28 cellular contexts compared by ENCODE assay signal in the genomic region with DNA sequence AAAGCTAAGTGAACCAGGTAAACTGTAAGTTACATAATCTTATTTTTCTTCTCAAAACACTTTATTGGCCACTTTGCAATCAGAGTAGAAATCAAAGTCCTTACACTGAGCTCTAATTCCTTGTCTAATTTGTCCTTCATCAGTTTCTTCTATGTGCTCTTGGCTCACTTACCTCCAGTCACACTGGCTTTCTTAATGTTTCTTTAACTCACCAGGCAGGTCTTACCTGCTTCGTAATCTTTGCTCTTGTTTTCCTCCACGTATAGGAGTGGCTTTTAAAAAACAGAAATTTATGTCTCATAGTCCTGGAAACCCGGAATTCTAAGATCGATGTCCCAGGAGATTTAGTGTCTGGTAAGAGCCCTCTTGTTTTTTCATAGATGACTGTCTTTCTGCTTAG.
"Had no signal": no experiment of that assay in that cellular context is flagged by ENCODE, and none has a peak within 500 bp of the region (broad histone marks: within the 10 kb centered on the region; RNA-seq: fewer than 3 reads in every experiment).

No MANE protein-coding gene starts in this region.

- H3K9me3 Mint-ChIP-seq: nephron progenitor cell, neural crest cell had no signal

- H3K36me3 ChIP-seq: neutrophil, pancreas, right lobe of liver, sigmoid colon, suprapubic skin, tibial artery, transverse colon, upper lobe of left lung, vagina had no signal

- H3K4me1 Mint-ChIP-seq: naive thymus-derived CD8-positive, alpha-beta T cell; nephron progenitor cell; neural crest cell; stimulated activated memory B cell treated with anti-CD40 and anti-IgM and Interleukin-4, amounts not matched to agents 10 μg/mL and 1 μg/mL and 100 μg/mL, for 72 hours; stimulated activated naive CD8-positive, alpha-beta T cell treated with anti-CD3 and anti-CD28 coated beads, Interleukin-15, amount 100 ng/mL, for 72 hours had no signal

- H3K27me3 Mint-ChIP-seq: naive thymus-derived CD8-positive, alpha-beta T cell; natural killer cell treated with Interleukin-12 subunit alpha and Interleukin-12 subunit beta and Interleukin-15 and Interleukin-18, amount 100 ng/mL, for 72 hours; stimulated activated memory B cell treated with anti-CD40 and anti-IgM and Interleukin-4, amounts not matched to agents 10 μg/mL and 1 μg/mL and 100 μg/mL, for 72 hours; stimulated activated naive CD8-positive, alpha-beta T cell treated with anti-CD3 and anti-CD28 coated beads, Interleukin-15, amount 100 ng/mL, for 72 hours had no signal

- H3K4me3 Mint-ChIP-seq: naive thymus-derived CD8-positive, alpha-beta T cell; natural killer cell treated with Interleukin-12 subunit alpha and Interleukin-12 subunit beta and Interleukin-15 and Interleukin-18, amount 100 ng/mL, for 72 hours; nephron progenitor cell; neural crest cell; stimulated activated memory B cell treated with anti-CD40 and anti-IgM and Interleukin-4, amounts not matched to agents 10 μg/mL and 1 μg/mL and 100 μg/mL, for 72 hours; stimulated activated naive CD8-positive, alpha-beta T cell treated with anti-CD3 and anti-CD28 coated beads, Interleukin-15, amount 100 ng/mL, for 72 hours had no signal

- H3K4me3 ChIP-seq: pancreas, psoas muscle, right lobe of liver, sigmoid colon, suprapubic skin, tibial artery, transverse colon, upper lobe of left lung, vagina had no signal

- H3K9me3 ChIP-seq: neutrophil, pancreas, psoas muscle, right lobe of liver, sigmoid colon, suprapubic skin, testis, tibial artery, transverse colon, upper lobe of left lung, vagina had no signal

- DNase-seq: naive thymus-derived CD8-positive, alpha-beta T cell; nephron progenitor cell; nucleus accumbens; pancreas; psoas muscle; right cardiac atrium; right lobe of liver; sigmoid colon; small intestine; stimulated activated CD4-positive, alpha-beta T cell treated with anti-CD3 and anti-CD28 coated beads, Interleukin-15, amount 100 ng/mL, for 24 hours; stimulated activated CD4-positive, alpha-beta T cell treated with anti-CD3 and anti-CD28 coated beads, Interleukin-2, amount 100 ng/mL, for 24 hours; stimulated activated CD4-positive, alpha-beta T cell treated with anti-CD3 and anti-CD28 coated beads, Interleukin-2, amount 100 ng/mL, for 48 hours; stimulated activated CD4-positive, alpha-beta T cell treated with anti-CD3 and anti-CD28 coated beads, Interleukin-4, amount 100 ng/mL, for 4 hours; stimulated activated CD8-positive, alpha-beta memory T cell treated with anti-CD3 and anti-CD28 coated beads, Interleukin-4, amount 100 ng/mL, for 48 hours; stimulated activated naive CD4-positive, alpha-beta T cell; stimulated activated naive CD8-positive, alpha-beta T cell treated with anti-CD3 and anti-CD28 coated beads, Interleukin-15, amount 100 ng/mL, for 72 hours; stimulated activated naive CD8-positive, alpha-beta T cell treated with anti-CD3 and anti-CD28 coated beads, Interleukin-15, Interleukin-2, amounts not matched to agents 100 U/mL and 50 U/mL, for 24 hours; substantia nigra; testis; tibial artery; transverse colon; upper lobe of left lung had no signal

- H3K27me3 ChIP-seq: neutrophil, pancreas, right lobe of liver, sigmoid colon, suprapubic skin, testis, tibial artery, transverse colon, upper lobe of left lung, vagina had no signal

- H3K4me1 ChIP-seq: pancreas, psoas muscle, right lobe of liver, sigmoid colon, suprapubic skin, testis, tibial artery, transverse colon, upper lobe of left lung, vagina had no signal

- H3K27ac Mint-ChIP-seq: naive thymus-derived CD8-positive, alpha-beta T cell; natural killer cell treated with Interleukin-12 subunit alpha and Interleukin-12 subunit beta and Interleukin-15 and Interleukin-18, amount 100 ng/mL, for 72 hours; nephron progenitor cell; stimulated activated memory B cell treated with anti-CD40 and anti-IgM and Interleukin-4, amounts not matched to agents 10 μg/mL and 1 μg/mL and 100 μg/mL, for 72 hours had no signal

- H3K36me3 Mint-ChIP-seq: naive thymus-derived CD8-positive, alpha-beta T cell; stimulated activated memory B cell treated with anti-CD40 and anti-IgM and Interleukin-4, amounts not matched to agents 10 μg/mL and 1 μg/mL and 100 μg/mL, for 72 hours had no signal

- H3K27ac ChIP-seq: neutrophil, pancreas, psoas muscle, right lobe of liver, sigmoid colon, suprapubic skin, testis, tibial artery, transverse colon, upper lobe of left lung, vagina had no signal
